ENCODE assay signal across 11 cellular contexts in genomic region chr10:103889121-103889720, GRCh38. TPM values are rescaled to one million over a fixed set of nuclear protein-coding genes. Genes with fewer than 3 reads are reported as not detected.
DNase-seq lines count a peak whose midpoint lies in the region; ATAC-seq and TF ChIP-seq lines count a peak whose summit lies in the region.
"Had no signal": no experiment of that assay in that cellular context is flagged by ENCODE, and none has a peak within 500 bp of the region (broad histone marks: within the 10 kb centered on the region; RNA-seq: fewer than 3 reads in every experiment).

No MANE protein-coding gene starts in this region.

- no peak overlapping the region for H2BK20ac ChIP-seq in IMR-90 (ENCODE audit: low read depth, low read length)

- in situ Hi-C loops in IMR-90 (cut with MboI; ENCODE audit: low sequenced_read_pairs) = loop anchor here (5.0 kb wide), 2 partner anchors 233 to 318 kb away; partner anchors contain the start of gene SFR1
- in situ Hi-C loops in GM13976 (cut with MboI; ENCODE audit: low sequenced_read_pairs, unreplicated experiment) = loop anchor here (25.0 kb wide), 1 partner anchor 323 kb away; no protein-coding TSS in a partner anchor

- no peak for TF ChIP-seq POLR2A in IMR-90 (IDR thresholded peaks at IDR 0.05; ENCODE audit: low read depth, low read length)

- no peak overlapping the region for H2BK5ac ChIP-seq in IMR-90 (ENCODE audit: low read depth, low read length, poor library complexity, severe bottlenecking)

- no peak overlapping the region for H4K5ac ChIP-seq in IMR-90 (ENCODE audit: low read depth, low read length)

- no peak overlapping the region for H2AK5ac ChIP-seq in IMR-90 (ENCODE audit: low read depth, low read length)

- TF ChIP-seq CTCF in IMR-90 (conservative IDR thresholded peaks at IDR 0.05; ENCODE audit: low read depth, low read length) (no peak), GM13976 (IDR thresholded peaks at IDR 0.05; ENCODE audit: borderline replicate concordance, control extremely low read depth, extremely low read depth, insufficient read depth, missing control alignments) (no peak)

- no CpG with 5 or more reads among the region's 2 CpGs for WGBS in IMR-90 (ENCODE audit: extremely low coverage in 2 of 2, insufficient read length in 1 of 2), 2 experiments

- no peak overlapping the region for H3K4me3 ChIP-seq in IMR-90 (ENCODE audit: insufficient read depth, low read depth, low read length)
- H3K4me3 ChIP-seq: SK-N-MC had no signal

- POLR2A ChIA-PET in IMR-90 (lab: Charles Lee; ENCODE audit: unreplicated experiment) = no interaction called here

- peak overlapping the region; percentile 59 for H3K4me3 Mint-ChIP-seq in activated T-helper 17 cell treated with anti-CD3 and anti-CD28 coated beads, Interleukin-2, amount 50 U/mL, for 72 hours
- no peak overlapping the region for H3K4me3 Mint-ChIP-seq in stimulated activated naive CD8-positive, alpha-beta T cell treated with anti-CD3 and anti-CD28 coated beads, Interleukin-15, amount 100 ng/mL, for 72 hours

- H2BK15ac ChIP-seq in IMR-90 (ENCODE audit: low read depth, low read length) = no peak overlapping the region

- peaks cover 5% of the 10 kb centered on the region; the same call in 1 of the 2 replicates for H3K36me3 ChIP-seq in IMR-90 (ENCODE audit: control insufficient read depth, insufficient read depth, low read length)

- peaks cover 9% of the 10 kb centered on the region for H4K20me1 ChIP-seq in IMR-90 (ENCODE audit: insufficient read depth, low read length)

- 0 out of 4 replicates have a peak overlapping the region, but pooled peaks of 1 of the 2 experiments have one; percentile 3 for H4K8ac ChIP-seq in IMR-90 (ENCODE audit: low read depth in 2 of 2, low read length in 2 of 2)

- H3K9me3 Mint-ChIP-seq in activated T-helper 17 cell treated with anti-CD3 and anti-CD28 coated beads, Interleukin-2, amount 50 U/mL, for 72 hours = no peaks in the 10 kb centered on the region
- no peaks in the 10 kb centered on the region for H3K9me3 Mint-ChIP-seq in stimulated activated naive CD8-positive, alpha-beta T cell treated with anti-CD3 and anti-CD28 coated beads, Interleukin-15, amount 100 ng/mL, for 72 hours

- DNase-seq in IMR-90 = no peak
- no peak for DNase-seq in left lobe of liver (ENCODE audit: low spot score)
- DNase-seq in stimulated activated naive CD8-positive, alpha-beta T cell treated with anti-CD3 and anti-CD28 coated beads, Interleukin-15, amount 100 ng/mL, for 72 hours = no peak
- DNase-seq in GM13976 (ENCODE audit: low spot score) = no peak
- DNase-seq in AG08396 (ENCODE audit: low spot score) = no peak
- DNase-seq: DND-41; erythroblast; stimulated activated CD4-positive, alpha-beta T cell treated with anti-CD3 and anti-CD28 coated beads, Interleukin-4, amount 100 ng/mL, for 24 hours had no signal

- no TSS peak for BruUV-seq in IMR-90 (replicated peaks; lab: Mats Ljungman, UMichigan)

- H3K36me3 Mint-ChIP-seq in activated T-helper 17 cell treated with anti-CD3 and anti-CD28 coated beads, Interleukin-2, amount 50 U/mL, for 72 hours (ENCODE audit: low read depth) = peaks cover 95% of the 10 kb centered on the region

- no peak overlapping the region for H3K27ac ChIP-seq in IMR-90 (ENCODE audit: insufficient read depth, low read length)
- H3K27ac ChIP-seq: SK-N-MC had no signal

- no peak overlapping the region for H3K14ac ChIP-seq in IMR-90 (replicated peaks; ENCODE audit: low read depth, low read length)

- CTCF ChIA-PET in IMR-90 (lab: Yijun Ruan, JAX) = interaction anchor here (0.6 kb wide), 2 partner anchors 20 to 231 kb away, joined by 4 read pairs; no protein-coding TSS in a partner anchor

- H3K4ac ChIP-seq in IMR-90 (ENCODE audit: low read depth, low read length) = no peak overlapping the region

- H3K23ac ChIP-seq in IMR-90 (ENCODE audit: low read depth, low read length) = no peak overlapping the region

- no peaks in the 10 kb centered on the region for H3K9me1 ChIP-seq in IMR-90 (ENCODE audit: insufficient read depth, low read length)

- no peak for TF ChIP-seq RAD21 in IMR-90 (IDR thresholded peaks at IDR 0.05; ENCODE audit: low read length)

- no peaks in the 10 kb centered on the region for H3K9me3 ChIP-seq in IMR-90 (ENCODE audit: control insufficient read depth, insufficient read depth, low read length)

- no peak overlapping the region for H4K91ac ChIP-seq in IMR-90 (ENCODE audit: insufficient read depth, low read depth, low read length)

- H3K56ac ChIP-seq in IMR-90 (ENCODE audit: extremely low read depth, insufficient read depth, low read length) = no peak overlapping the region

- no peak overlapping the region for H2AFZ ChIP-seq in IMR-90 (replicated peaks; ENCODE audit: low read length, poor library complexity)

- no peak overlapping the region for H3K4me2 ChIP-seq in IMR-90 (ENCODE audit: low read depth, low read length)

- H3K9ac ChIP-seq in IMR-90 (ENCODE audit: low read depth, low read length) = no peak overlapping the region

- no peak overlapping the region for H3K18ac ChIP-seq in IMR-90 (ENCODE audit: low read depth, low read length)

- peak overlapping the region; percentile 92 for H3K27ac Mint-ChIP-seq in activated T-helper 17 cell treated with anti-CD3 and anti-CD28 coated beads, Interleukin-2, amount 50 U/mL, for 72 hours
- peak overlapping the region; percentile 35 to 89 for H3K27ac Mint-ChIP-seq in stimulated activated naive CD8-positive, alpha-beta T cell treated with anti-CD3 and anti-CD28 coated beads, Interleukin-15, amount 100 ng/mL, for 72 hours

- no peak overlapping the region for H2AK9ac ChIP-seq in IMR-90 (replicated peaks; ENCODE audit: low read depth, low read length, poor library complexity)

- dilution Hi-C loops in IMR-90 (cut with HindIII; ENCODE audit: low sequenced_read_pairs, unreplicated experiment) = no loop called here

- intact Hi-C loops in IMR-90 (cut with micrococcal nuclease) = loop anchor here (5.0 kb wide), 5 partner anchors 138 to 463 kb away; partner anchors contain the start of genes CFAP58, GSTO1 and ITPRIP

- peaks cover 0 to 5% of the 10 kb centered on the region in 2 experiments; a peak in 1 of 4 replicates for H3K79me1 ChIP-seq in IMR-90 (ENCODE audit: low read depth in 1 of 2, low read length in 2 of 2)

- no peak for ATAC-seq in IMR-90 (ENCODE audit: low read depth)
- no peak for ATAC-seq in activated T-helper 17 cell treated with anti-CD3 and anti-CD28 coated beads, Interleukin-2, amount 50 U/mL, for 72 hours (replicated peaks)
- peak; percentile 34 for ATAC-seq in left lobe of liver
- ATAC-seq in stimulated activated naive CD8-positive, alpha-beta T cell treated with anti-CD3 and anti-CD28 coated beads, Interleukin-15, amount 100 ng/mL, for 72 hours = no peak
- no peak for ATAC-seq in GM19324 (IDR thresholded peaks at IDR 0.05; ENCODE audit: low FRiP score, unreplicated experiment)

- peaks cover 25% of the 10 kb centered on the region for H3K4me1 Mint-ChIP-seq in activated T-helper 17 cell treated with anti-CD3 and anti-CD28 coated beads, Interleukin-2, amount 50 U/mL, for 72 hours
- peaks cover 40% of the 10 kb centered on the region for H3K4me1 Mint-ChIP-seq in stimulated activated naive CD8-positive, alpha-beta T cell treated with anti-CD3 and anti-CD28 coated beads, Interleukin-15, amount 100 ng/mL, for 72 hours

- 0 out of 2 replicates have a peak overlapping the region, but pooled peaks have one; percentile 28 for H2BK120ac ChIP-seq in IMR-90 (ENCODE audit: low read depth, low read length)

- no peaks in the 10 kb centered on the region for H3K27me3 Mint-ChIP-seq in activated T-helper 17 cell treated with anti-CD3 and anti-CD28 coated beads, Interleukin-2, amount 50 U/mL, for 72 hours
- no peaks in the 10 kb centered on the region for H3K27me3 Mint-ChIP-seq in stimulated activated naive CD8-positive, alpha-beta T cell treated with anti-CD3 and anti-CD28 coated beads, Interleukin-15, amount 100 ng/mL, for 72 hours

- H3K27me3 ChIP-seq in IMR-90 (ENCODE audit: control insufficient read depth, insufficient read depth, low read length) = no peaks in the 10 kb centered on the region

- H3K4me1 ChIP-seq in IMR-90 (ENCODE audit: control insufficient read depth, insufficient read depth, low read length) = peaks cover 16% of the 10 kb centered on the region

TF ChIP-seq in IMR-90, 13 proteins besides CTCF, POLR2A, EP300 and RAD21 (continues in another document):
- TF ChIP-seq RFX5 (IDR thresholded peaks at IDR 0.05; ENCODE audit: low read depth, low read length) (no peak), SMC3 (IDR thresholded peaks at IDR 0.05; ENCODE audit: low read depth, low read length) (no peak), MAFK (IDR thresholded peaks at IDR 0.05; ENCODE audit: low read depth, low read length) (no peak), NFE2L2 (IDR thresholded peaks at IDR 0.05; ENCODE audit: low read depth, low read length) (no peak), ELK1 (IDR thresholded peaks at IDR 0.05; ENCODE audit: borderline replicate concordance, low read depth, low read length) (no peak), BHLHE40 (IDR thresholded peaks at IDR 0.05; ENCODE audit: low read depth, low read length) (no peak), MXI1 (IDR thresholded peaks at IDR 0.05; ENCODE audit: borderline replicate concordance, low read depth, low read length) (no peak), FOS (IDR thresholded peaks at IDR 0.05; ENCODE audit: low read depth, low read length) (no peak), MAZ (IDR thresholded peaks at IDR 0.05; ENCODE audit: borderline replicate concordance, low read depth, low read length) (no peak)

RNA-seq across cellular contexts. Expression of gene STN1, which starts 28.8 kb away (rescaled TPM):
- total RNA-seq in IMR-90 (2012; rRNA removed) = 28.6 and 32.3 TPM in 2 replicates
- 14.3 and 17.8 TPM in 2 replicates for polyA plus RNA-seq in IMR-90 (2012; rRNA removed)
- 7.2 and 13.7 TPM in 2 replicates for polyA plus RNA-seq in IMR-90 (2012; cell fraction: cytosol; rRNA removed)
- polyA plus RNA-seq in IMR-90 (2012; cell fraction: nucleus; rRNA removed; ENCODE audit: low replicate concordance) = 1.8 and 8.6 TPM in 2 replicates
- total RNA-seq in activated T-helper 17 cell treated with anti-CD3 and anti-CD28 coated beads, Interleukin-2, amount 50 U/mL, for 72 hours = 10 to 100 TPM; 41.9 to 45.4 TPM
- total RNA-seq in left lobe of liver = 5.8 TPM

RNA-seq across cellular contexts. Expression of gene SH3PXD2A, which starts 33.8 kb away (rescaled TPM):
- total RNA-seq in IMR-90 (2012; rRNA removed) (6.3 and 6.7 TPM in 2 replicates), left lobe of liver (43.5 TPM)
- polyA plus RNA-seq in IMR-90 (2012; rRNA removed) = 23.0 and 26.3 TPM in 2 replicates
- 10.2 and 16.7 TPM in 2 replicates for polyA plus RNA-seq in IMR-90 (2012; cell fraction: cytosol; rRNA removed)
- 51.9 and 61.4 TPM in 2 replicates for polyA plus RNA-seq in IMR-90 (2012; cell fraction: nucleus; rRNA removed; ENCODE audit: low replicate concordance)
- 10 to 100 TPM in 1 of 2 donors, 1 to 10 TPM in 1; 8.0 to 19.3 TPM for total RNA-seq in activated T-helper 17 cell treated with anti-CD3 and anti-CD28 coated beads, Interleukin-2, amount 50 U/mL, for 72 hours
